Comparison of ENCODE assay signal across 1 cellular context in the genomic region with DNA sequence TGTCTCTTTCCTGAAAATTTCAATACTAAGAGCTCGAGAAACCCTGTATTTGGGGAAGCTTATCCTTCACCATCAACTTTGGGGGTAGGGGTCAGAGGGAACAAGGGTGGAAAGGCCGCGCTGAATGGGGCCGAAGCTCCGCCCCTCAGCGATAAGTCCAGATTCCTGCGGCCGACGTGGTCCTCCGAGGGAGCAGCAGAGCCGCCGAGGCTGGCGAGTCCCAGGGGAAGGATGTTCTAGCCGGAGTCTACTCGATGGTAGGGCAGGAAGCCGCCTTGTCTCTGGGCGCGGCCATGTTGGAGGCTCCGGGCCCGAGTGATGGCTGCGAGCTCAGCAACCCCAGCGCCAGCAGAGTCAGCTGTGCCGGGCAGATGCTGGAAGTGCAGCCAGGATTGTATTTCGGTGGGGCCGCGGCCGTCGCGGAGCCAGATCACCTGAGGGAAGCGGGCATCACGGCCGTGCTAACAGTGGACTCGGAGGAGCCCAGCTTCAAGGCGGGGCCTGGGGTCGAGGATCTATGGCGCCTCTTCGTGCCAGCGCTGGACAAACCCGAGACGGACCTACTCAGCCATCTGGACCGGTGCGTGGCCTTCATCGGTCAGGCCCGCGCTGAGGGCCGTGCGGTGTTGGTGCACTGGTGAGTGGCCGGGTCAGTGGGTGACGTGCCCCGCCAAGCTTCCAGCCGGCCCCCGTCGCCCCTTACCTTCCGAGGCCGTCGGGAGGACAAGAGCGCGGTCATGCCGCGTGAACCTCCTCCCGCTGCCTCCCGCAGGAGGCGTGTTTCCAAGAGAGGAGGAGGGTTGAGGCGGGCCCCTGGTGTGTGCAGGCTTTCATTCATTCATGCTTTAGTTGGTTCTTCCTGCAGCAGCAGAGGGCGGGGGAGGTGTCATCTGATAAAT.
A peak's percentile ranks its signal among the peaks of the same experiment; 100 is the strongest.
TF ChIP-seq lines count a peak whose summit lies in the region.

A gene with protein sequence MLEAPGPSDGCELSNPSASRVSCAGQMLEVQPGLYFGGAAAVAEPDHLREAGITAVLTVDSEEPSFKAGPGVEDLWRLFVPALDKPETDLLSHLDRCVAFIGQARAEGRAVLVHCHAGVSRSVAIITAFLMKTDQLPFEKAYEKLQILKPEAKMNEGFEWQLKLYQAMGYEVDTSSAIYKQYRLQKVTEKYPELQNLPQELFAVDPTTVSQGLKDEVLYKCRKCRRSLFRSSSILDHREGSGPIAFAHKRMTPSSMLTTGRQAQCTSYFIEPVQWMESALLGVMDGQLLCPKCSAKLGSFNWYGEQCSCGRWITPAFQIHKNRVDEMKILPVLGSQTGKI (plus strand): TSS at position 278 of the 899 bp plus-strand sequence. CDS start 16 bp downstream, at position 294.

TF ChIP-seq in HepG2, 621 proteins besides CTCF, POLR2A, EP300 and RAD21 (continued from another document and continues in another):
- TF ChIP-seq, protein P1, sequence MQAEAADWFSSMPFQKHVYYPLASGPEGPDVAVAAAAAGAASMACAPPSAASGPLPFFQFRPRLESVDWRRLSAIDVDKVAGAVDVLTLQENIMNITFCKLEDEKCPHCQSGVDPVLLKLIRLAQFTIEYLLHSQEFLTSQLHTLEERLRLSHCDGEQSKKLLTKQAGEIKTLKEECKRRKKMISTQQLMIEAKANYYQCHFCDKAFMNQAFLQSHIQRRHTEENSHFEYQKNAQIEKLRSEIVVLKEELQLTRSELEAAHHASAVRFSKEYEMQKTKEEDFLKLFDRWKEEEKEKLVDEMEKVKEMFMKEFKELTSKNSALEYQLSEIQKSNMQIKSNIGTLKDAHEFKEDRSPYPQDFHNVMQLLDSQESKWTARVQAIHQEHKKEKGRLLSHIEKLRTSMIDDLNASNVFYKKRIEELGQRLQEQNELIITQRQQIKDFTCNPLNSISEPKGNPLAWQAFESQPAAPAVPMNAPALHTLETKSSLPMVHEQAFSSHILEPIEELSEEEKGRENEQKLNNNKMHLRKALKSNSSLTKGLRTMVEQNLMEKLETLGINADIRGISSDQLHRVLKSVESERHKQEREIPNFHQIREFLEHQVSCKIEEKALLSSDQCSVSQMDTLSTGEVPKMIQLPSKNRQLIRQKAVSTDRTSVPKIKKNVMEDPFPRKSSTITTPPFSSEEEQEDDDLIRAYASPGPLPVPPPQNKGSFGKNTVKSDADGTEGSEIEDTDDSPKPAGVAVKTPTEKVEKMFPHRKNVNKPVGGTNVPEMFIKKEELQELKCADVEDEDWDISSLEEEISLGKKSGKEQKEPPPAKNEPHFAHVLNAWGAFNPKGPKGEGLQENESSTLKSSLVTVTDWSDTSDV (CRISPR knock-in tag; IDR thresholded peaks at IDR 0.05): peak; percentile 96
- peak; percentile 79; the same call in 1 of the 2 replicates for TF ChIP-seq ZNF224 (CRISPR knock-in tag; IDR thresholded peaks at IDR 0.05)
- TF ChIP-seq MATR3 (CRISPR knock-in tag; IDR thresholded peaks at IDR 0.05): no peak
- TF ChIP-seq, protein P2, sequence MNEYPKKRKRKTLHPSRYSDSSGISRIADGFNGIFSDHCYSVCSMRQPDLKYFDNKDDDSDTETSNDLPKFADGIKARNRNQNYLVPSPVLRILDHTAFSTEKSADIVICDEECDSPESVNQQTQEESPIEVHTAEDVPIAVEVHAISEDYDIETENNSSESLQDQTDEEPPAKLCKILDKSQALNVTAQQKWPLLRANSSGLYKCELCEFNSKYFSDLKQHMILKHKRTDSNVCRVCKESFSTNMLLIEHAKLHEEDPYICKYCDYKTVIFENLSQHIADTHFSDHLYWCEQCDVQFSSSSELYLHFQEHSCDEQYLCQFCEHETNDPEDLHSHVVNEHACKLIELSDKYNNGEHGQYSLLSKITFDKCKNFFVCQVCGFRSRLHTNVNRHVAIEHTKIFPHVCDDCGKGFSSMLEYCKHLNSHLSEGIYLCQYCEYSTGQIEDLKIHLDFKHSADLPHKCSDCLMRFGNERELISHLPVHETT (CRISPR knock-in tag; conservative IDR thresholded peaks at IDR 0.05): no peak; the same call in 1 of the 2 replicates
- TF ChIP-seq HDAC6 (IDR thresholded peaks at IDR 0.05; ENCODE audit: low read depth, low read length): no peak
- TF ChIP-seq ZNF20 (CRISPR knock-in tag; IDR thresholded peaks at IDR 0.05): no peak
- no peak for TF ChIP-seq CEBPG (CRISPR knock-in tag; IDR thresholded peaks at IDR 0.05)
- TF ChIP-seq, protein P3, sequence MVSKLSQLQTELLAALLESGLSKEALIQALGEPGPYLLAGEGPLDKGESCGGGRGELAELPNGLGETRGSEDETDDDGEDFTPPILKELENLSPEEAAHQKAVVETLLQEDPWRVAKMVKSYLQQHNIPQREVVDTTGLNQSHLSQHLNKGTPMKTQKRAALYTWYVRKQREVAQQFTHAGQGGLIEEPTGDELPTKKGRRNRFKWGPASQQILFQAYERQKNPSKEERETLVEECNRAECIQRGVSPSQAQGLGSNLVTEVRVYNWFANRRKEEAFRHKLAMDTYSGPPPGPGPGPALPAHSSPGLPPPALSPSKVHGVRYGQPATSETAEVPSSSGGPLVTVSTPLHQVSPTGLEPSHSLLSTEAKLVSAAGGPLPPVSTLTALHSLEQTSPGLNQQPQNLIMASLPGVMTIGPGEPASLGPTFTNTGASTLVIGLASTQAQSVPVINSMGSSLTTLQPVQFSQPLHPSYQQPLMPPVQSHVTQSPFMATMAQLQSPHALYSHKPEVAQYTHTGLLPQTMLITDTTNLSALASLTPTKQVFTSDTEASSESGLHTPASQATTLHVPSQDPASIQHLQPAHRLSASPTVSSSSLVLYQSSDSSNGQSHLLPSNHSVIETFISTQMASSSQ (IDR thresholded peaks at IDR 0.05; ENCODE audit: low read depth): no peak
- TF ChIP-seq, protein P3 (CRISPR knock-in tag; IDR thresholded peaks at IDR 0.05; ENCODE audit: borderline replicate concordance): peak; percentile 67
- TF ChIP-seq ZKSCAN5 (CRISPR knock-in tag; IDR thresholded peaks at IDR 0.05): 0 out of 2 replicates have a peak, but pooled peaks have one; percentile 14
- peak; percentile 96 for TF ChIP-seq ZFX (CRISPR knock-in tag; IDR thresholded peaks at IDR 0.05; ENCODE audit: low read depth)
- TF ChIP-seq, protein P4, sequence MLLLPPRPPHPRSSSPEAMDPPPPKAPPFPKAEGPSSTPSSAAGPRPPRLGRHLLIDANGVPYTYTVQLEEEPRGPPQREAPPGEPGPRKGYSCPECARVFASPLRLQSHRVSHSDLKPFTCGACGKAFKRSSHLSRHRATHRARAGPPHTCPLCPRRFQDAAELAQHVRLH (CRISPR knock-in tag; IDR thresholded peaks at IDR 0.05; ENCODE audit: borderline replicate concordance, low read depth): peak; percentile 43; the same call in 1 of the 2 replicates
- TF ChIP-seq, protein P5, sequence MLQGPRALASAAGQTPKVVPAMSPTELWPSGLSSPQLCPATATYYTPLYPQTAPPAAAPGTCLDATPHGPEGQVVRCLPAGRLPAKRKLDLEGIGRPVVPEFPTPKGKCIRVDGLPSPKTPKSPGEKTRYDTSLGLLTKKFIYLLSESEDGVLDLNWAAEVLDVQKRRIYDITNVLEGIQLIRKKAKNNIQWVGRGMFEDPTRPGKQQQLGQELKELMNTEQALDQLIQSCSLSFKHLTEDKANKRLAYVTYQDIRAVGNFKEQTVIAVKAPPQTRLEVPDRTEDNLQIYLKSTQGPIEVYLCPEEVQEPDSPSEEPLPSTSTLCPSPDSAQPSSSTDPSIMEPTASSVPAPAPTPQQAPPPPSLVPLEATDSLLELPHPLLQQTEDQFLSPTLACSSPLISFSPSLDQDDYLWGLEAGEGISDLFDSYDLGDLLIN (CRISPR knock-in tag; IDR thresholded peaks at IDR 0.05; ENCODE audit: borderline replicate concordance): no peak
- TF ChIP-seq ZNF83 (CRISPR knock-in tag; IDR thresholded peaks at IDR 0.05; ENCODE audit: borderline replicate concordance): no peak
- TF ChIP-seq ZFY (CRISPR knock-in tag; IDR thresholded peaks at IDR 0.05): peak; percentile 96
- no peak for TF ChIP-seq ZNF12 (CRISPR knock-in tag; IDR thresholded peaks at IDR 0.05)
- peak; percentile 73 for TF ChIP-seq RXRA (CRISPR knock-in tag; IDR thresholded peaks at IDR 0.05)
- TF ChIP-seq FOXA1 (IDR thresholded peaks at IDR 0.05): no peak
- TF ChIP-seq FOXA1 (CRISPR knock-in tag; IDR thresholded peaks at IDR 0.05): peak; percentile 2; the same call in 1 of the 2 replicates
- TF ChIP-seq JARID2 (CRISPR knock-in tag; IDR thresholded peaks at IDR 0.05; ENCODE audit: insufficient replicate concordance): peak; percentile 27
- peak; percentile 77 for TF ChIP-seq ELF1 (CRISPR knock-in tag; IDR thresholded peaks at IDR 0.05)
- no peak; the same call in 1 of the 2 replicates for TF ChIP-seq NFE2L1 (CRISPR knock-in tag; IDR thresholded peaks at IDR 0.05; ENCODE audit: borderline replicate concordance)
- TF ChIP-seq RNF2 (conservative IDR thresholded peaks at IDR 0.05; ENCODE audit: low read depth): peak; percentile 69; the same call in 1 of the 2 replicates
- peak; percentile 18; the same call in 1 of the 2 replicates for TF ChIP-seq MEIS2 (CRISPR knock-in tag; IDR thresholded peaks at IDR 0.05)
- TF ChIP-seq ZNF343 (CRISPR knock-in tag; IDR thresholded peaks at IDR 0.05): peak; percentile 96
- TF ChIP-seq MEIS1 (CRISPR knock-in tag; IDR thresholded peaks at IDR 0.05; ENCODE audit: borderline replicate concordance): 0 out of 2 replicates have a peak, but pooled peaks have one; percentile 57
- no peak for TF ChIP-seq ZNF816 (CRISPR knock-in tag; IDR thresholded peaks at IDR 0.05; ENCODE audit: borderline replicate concordance)
- TF ChIP-seq, protein P6, sequence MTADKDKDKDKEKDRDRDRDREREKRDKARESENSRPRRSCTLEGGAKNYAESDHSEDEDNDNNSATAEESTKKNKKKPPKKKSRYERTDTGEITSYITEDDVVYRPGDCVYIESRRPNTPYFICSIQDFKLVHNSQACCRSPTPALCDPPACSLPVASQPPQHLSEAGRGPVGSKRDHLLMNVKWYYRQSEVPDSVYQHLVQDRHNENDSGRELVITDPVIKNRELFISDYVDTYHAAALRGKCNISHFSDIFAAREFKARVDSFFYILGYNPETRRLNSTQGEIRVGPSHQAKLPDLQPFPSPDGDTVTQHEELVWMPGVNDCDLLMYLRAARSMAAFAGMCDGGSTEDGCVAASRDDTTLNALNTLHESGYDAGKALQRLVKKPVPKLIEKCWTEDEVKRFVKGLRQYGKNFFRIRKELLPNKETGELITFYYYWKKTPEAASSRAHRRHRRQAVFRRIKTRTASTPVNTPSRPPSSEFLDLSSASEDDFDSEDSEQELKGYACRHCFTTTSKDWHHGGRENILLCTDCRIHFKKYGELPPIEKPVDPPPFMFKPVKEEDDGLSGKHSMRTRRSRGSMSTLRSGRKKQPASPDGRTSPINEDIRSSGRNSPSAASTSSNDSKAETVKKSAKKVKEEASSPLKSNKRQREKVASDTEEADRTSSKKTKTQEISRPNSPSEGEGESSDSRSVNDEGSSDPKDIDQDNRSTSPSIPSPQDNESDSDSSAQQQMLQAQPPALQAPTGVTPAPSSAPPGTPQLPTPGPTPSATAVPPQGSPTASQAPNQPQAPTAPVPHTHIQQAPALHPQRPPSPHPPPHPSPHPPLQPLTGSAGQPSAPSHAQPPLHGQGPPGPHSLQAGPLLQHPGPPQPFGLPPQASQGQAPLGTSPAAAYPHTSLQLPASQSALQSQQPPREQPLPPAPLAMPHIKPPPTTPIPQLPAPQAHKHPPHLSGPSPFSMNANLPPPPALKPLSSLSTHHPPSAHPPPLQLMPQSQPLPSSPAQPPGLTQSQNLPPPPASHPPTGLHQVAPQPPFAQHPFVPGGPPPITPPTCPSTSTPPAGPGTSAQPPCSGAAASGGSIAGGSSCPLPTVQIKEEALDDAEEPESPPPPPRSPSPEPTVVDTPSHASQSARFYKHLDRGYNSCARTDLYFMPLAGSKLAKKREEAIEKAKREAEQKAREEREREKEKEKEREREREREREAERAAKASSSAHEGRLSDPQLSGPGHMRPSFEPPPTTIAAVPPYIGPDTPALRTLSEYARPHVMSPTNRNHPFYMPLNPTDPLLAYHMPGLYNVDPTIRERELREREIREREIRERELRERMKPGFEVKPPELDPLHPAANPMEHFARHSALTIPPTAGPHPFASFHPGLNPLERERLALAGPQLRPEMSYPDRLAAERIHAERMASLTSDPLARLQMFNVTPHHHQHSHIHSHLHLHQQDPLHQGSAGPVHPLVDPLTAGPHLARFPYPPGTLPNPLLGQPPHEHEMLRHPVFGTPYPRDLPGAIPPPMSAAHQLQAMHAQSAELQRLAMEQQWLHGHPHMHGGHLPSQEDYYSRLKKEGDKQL (CRISPR knock-in tag; IDR thresholded peaks at IDR 0.05; ENCODE audit: low read depth): 0 out of 2 replicates have a peak, but pooled peaks have one; percentile 21
- TF ChIP-seq, protein P7, sequence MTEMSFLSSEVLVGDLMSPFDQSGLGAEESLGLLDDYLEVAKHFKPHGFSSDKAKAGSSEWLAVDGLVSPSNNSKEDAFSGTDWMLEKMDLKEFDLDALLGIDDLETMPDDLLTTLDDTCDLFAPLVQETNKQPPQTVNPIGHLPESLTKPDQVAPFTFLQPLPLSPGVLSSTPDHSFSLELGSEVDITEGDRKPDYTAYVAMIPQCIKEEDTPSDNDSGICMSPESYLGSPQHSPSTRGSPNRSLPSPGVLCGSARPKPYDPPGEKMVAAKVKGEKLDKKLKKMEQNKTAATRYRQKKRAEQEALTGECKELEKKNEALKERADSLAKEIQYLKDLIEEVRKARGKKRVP (CRISPR knock-in tag; IDR thresholded peaks at IDR 0.05): no peak
- no peak; the same call in 1 of the 2 replicates for TF ChIP-seq ZNF232 (CRISPR knock-in tag; IDR thresholded peaks at IDR 0.05; ENCODE audit: borderline replicate concordance)
- TF ChIP-seq AGO1 (IDR thresholded peaks at IDR 0.05; ENCODE audit: low read depth, low read length, poor library complexity, severe bottlenecking): no peak
- no peak for TF ChIP-seq ZFAT (CRISPR knock-in tag; conservative IDR thresholded peaks at IDR 0.05)
- TF ChIP-seq ZNF326 (CRISPR knock-in tag; IDR thresholded peaks at IDR 0.05; ENCODE audit: borderline replicate concordance): no peak
- peak; percentile 91 for TF ChIP-seq YEATS4 (CRISPR knock-in tag; IDR thresholded peaks at IDR 0.05; ENCODE audit: borderline replicate concordance)
- peak; percentile 94 for TF ChIP-seq ZNF777 (CRISPR knock-in tag; IDR thresholded peaks at IDR 0.05)
